8 cellular contexts compared by ENCODE assay signal in genomic region chr12:14256139-14256538, GRCh38.
DNase-seq lines count a peak whose midpoint lies in the region; ATAC-seq and TF ChIP-seq lines count a peak whose summit lies in the region.

No MANE protein-coding gene starts in this region.

- H3K4me1 ChIP-seq in psoas muscle: peaks cover 35% of the 10 kb centered on the region

- no peaks in the 10 kb centered on the region for H3K36me3 ChIP-seq in psoas muscle (ENCODE audit: insufficient read depth in 1 of 2, low read depth in 1 of 2)

- H3K4me3 ChIP-seq in psoas muscle: no peak overlapping the region

- no peak for TF ChIP-seq CTCF in psoas muscle (IDR thresholded peaks at IDR 0.05)

- intact Hi-C loops in psoas muscle (cut with DNase I): loop anchor here in 1 of 2 donors (2.0 kb wide), 1 partner anchor 111 kb away; no protein-coding TSS in a partner anchor

- H3K27ac ChIP-seq in psoas muscle: peak overlapping the region; percentile 75

- peak; percentile 21 for DNase-seq in EL
- peak; percentile 58 for DNase-seq in T-helper 22 cell (ENCODE audit: low read depth)
- peak; percentile 58 for DNase-seq in dedifferentiated amniotic fluid mesenchymal stem cell (ENCODE audit: extremely low spot score)
- DNase-seq in psoas muscle: no peak
- no peak for DNase-seq in HCEC 1CT
- DNase-seq in medulla oblongata (ENCODE audit: extremely low spot score): no peak

- no peaks in the 10 kb centered on the region for H3K9me3 ChIP-seq in psoas muscle

- WGBS in psoas muscle, 3 donors: 56 to 64% (median 63%) methylated on average over 6 of the region's 6 CpGs

- no peaks in the 10 kb centered on the region for H3K27me3 ChIP-seq in psoas muscle (ENCODE audit: insufficient read depth in 3 of 3, low read length in 2 of 3)

- no peak for ATAC-seq in psoas muscle
- no peak for ATAC-seq in GM19324 (IDR thresholded peaks at IDR 0.05; ENCODE audit: low FRiP score, unreplicated experiment)
- no peak for ATAC-seq in HG03571 (IDR thresholded peaks at IDR 0.05; ENCODE audit: unreplicated experiment)

Comparison
In these comparisons a context has a peak if more than half of its experiments do, and no peak if none do; other contexts are left out.
1. DNase-seq: peak in EL (single experiment), T-helper 22 cell (single experiment) and dedifferentiated amniotic fluid mesenchymal stem cell (single experiment); none in psoas muscle (0 of 2), HCEC 1CT (single experiment) and medulla oblongata (single experiment).